Comparison of ENCODE assay signal across 1 cellular context in the genomic region with DNA sequence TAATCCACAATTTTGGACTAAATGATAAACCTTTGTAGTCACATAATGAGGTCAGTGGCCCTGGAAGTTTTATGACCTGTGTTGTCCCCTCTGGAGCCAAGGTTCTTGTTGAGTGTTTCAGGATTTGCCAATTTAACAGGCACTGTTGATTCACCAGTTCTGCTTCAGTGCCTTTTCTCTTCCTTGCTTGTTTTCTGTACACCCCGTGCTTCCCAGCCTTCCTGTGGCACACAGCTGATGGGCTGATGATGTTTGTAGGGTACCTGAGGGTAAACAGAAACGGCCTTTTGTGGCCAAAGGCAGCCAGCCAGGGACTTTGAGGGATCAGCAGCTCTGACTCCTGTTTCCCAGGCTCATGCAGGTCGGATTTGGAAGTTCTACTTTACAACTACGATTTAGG.
TF ChIP-seq lines count a peak whose summit lies in the region.

No MANE protein-coding gene starts in this region.

TF ChIP-seq in H1, 55 proteins besides CTCF, POLR2A, EP300 and RAD21 (continued from another document):
- TF ChIP-seq, protein P1, sequence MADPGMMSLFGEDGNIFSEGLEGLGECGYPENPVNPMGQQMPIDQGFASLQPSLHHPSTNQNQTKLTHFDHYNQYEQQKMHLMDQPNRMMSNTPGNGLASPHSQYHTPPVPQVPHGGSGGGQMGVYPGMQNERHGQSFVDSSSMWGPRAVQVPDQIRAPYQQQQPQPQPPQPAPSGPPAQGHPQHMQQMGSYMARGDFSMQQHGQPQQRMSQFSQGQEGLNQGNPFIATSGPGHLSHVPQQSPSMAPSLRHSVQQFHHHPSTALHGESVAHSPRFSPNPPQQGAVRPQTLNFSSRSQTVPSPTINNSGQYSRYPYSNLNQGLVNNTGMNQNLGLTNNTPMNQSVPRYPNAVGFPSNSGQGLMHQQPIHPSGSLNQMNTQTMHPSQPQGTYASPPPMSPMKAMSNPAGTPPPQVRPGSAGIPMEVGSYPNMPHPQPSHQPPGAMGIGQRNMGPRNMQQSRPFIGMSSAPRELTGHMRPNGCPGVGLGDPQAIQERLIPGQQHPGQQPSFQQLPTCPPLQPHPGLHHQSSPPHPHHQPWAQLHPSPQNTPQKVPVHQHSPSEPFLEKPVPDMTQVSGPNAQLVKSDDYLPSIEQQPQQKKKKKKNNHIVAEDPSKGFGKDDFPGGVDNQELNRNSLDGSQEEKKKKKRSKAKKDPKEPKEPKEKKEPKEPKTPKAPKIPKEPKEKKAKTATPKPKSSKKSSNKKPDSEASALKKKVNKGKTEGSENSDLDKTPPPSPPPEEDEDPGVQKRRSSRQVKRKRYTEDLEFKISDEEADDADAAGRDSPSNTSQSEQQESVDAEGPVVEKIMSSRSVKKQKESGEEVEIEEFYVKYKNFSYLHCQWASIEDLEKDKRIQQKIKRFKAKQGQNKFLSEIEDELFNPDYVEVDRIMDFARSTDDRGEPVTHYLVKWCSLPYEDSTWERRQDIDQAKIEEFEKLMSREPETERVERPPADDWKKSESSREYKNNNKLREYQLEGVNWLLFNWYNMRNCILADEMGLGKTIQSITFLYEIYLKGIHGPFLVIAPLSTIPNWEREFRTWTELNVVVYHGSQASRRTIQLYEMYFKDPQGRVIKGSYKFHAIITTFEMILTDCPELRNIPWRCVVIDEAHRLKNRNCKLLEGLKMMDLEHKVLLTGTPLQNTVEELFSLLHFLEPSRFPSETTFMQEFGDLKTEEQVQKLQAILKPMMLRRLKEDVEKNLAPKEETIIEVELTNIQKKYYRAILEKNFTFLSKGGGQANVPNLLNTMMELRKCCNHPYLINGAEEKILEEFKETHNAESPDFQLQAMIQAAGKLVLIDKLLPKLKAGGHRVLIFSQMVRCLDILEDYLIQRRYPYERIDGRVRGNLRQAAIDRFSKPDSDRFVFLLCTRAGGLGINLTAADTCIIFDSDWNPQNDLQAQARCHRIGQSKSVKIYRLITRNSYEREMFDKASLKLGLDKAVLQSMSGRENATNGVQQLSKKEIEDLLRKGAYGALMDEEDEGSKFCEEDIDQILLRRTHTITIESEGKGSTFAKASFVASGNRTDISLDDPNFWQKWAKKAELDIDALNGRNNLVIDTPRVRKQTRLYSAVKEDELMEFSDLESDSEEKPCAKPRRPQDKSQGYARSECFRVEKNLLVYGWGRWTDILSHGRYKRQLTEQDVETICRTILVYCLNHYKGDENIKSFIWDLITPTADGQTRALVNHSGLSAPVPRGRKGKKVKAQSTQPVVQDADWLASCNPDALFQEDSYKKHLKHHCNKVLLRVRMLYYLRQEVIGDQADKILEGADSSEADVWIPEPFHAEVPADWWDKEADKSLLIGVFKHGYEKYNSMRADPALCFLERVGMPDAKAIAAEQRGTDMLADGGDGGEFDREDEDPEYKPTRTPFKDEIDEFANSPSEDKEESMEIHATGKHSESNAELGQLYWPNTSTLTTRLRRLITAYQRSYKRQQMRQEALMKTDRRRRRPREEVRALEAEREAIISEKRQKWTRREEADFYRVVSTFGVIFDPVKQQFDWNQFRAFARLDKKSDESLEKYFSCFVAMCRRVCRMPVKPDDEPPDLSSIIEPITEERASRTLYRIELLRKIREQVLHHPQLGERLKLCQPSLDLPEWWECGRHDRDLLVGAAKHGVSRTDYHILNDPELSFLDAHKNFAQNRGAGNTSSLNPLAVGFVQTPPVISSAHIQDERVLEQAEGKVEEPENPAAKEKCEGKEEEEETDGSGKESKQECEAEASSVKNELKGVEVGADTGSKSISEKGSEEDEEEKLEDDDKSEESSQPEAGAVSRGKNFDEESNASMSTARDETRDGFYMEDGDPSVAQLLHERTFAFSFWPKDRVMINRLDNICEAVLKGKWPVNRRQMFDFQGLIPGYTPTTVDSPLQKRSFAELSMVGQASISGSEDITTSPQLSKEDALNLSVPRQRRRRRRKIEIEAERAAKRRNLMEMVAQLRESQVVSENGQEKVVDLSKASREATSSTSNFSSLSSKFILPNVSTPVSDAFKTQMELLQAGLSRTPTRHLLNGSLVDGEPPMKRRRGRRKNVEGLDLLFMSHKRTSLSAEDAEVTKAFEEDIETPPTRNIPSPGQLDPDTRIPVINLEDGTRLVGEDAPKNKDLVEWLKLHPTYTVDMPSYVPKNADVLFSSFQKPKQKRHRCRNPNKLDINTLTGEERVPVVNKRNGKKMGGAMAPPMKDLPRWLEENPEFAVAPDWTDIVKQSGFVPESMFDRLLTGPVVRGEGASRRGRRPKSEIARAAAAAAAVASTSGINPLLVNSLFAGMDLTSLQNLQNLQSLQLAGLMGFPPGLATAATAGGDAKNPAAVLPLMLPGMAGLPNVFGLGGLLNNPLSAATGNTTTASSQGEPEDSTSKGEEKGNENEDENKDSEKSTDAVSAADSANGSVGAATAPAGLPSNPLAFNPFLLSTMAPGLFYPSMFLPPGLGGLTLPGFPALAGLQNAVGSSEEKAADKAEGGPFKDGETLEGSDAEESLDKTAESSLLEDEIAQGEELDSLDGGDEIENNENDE (IDR thresholded peaks at IDR 0.05; ENCODE audit: insufficient replicate concordance, low read length): no peak
